8 cellular contexts compared by ENCODE assay signal in genomic region chr10:92688927-92689662, GRCh38. TPM values are rescaled to one million over a fixed set of nuclear protein-coding genes. Genes with fewer than 3 reads are reported as not detected.
DNase-seq lines count a peak whose midpoint lies in the region; ATAC-seq and TF ChIP-seq lines count a peak whose summit lies in the region.

No MANE protein-coding gene starts in this region.

- no peaks in the 10 kb centered on the region for H3K36me3 ChIP-seq in subcutaneous abdominal adipose tissue (ENCODE audit: control insufficient read depth in 5 of 5, insufficient read depth in 5 of 5, low read length in 5 of 5)

- peaks cover 0 to 29% (median 14%) of the 10 kb centered on the region in 5 donors for H3K27me3 ChIP-seq in subcutaneous abdominal adipose tissue (ENCODE audit: control insufficient read depth in 5 of 5, insufficient read depth in 4 of 5, low read length in 5 of 5)

- ATAC-seq in HG02610 (IDR thresholded peaks at IDR 0.05; ENCODE audit: unreplicated experiment) (peak; percentile 16), left lobe of liver (peak; percentile 56), GM21737 (IDR thresholded peaks at IDR 0.05; ENCODE audit: unreplicated experiment) (no peak)

- TF ChIP-seq CTCF in GM12864 (IDR thresholded peaks at IDR 0.05; ENCODE audit: low read depth, low read length, missing control alignments) (no peak), cardiac fibroblast (IDR thresholded peaks at IDR 0.05; ENCODE audit: low read depth, low read length) (no peak)

- H3K4me3 ChIP-seq in GM12864 (ENCODE audit: low read depth, low read length) (peak overlapping the region; percentile 52), cardiac fibroblast (replicated peaks in 1 of 2; ENCODE audit: low read depth in 2 of 2, low read length in 2 of 2) (peak overlapping the region; percentile 57 to 80), subcutaneous abdominal adipose tissue (ENCODE audit: low read depth in 1 of 5, low read length in 5 of 5) (peak overlapping the region in 4 of 5 donors; percentile 53 to 74 (median 66))

- no peak overlapping the region for H3K27ac ChIP-seq in subcutaneous abdominal adipose tissue (ENCODE audit: low read depth, low read length)

- H3K9me3 ChIP-seq in subcutaneous abdominal adipose tissue (ENCODE audit: control insufficient read depth in 5 of 5, low read length in 5 of 5) = peaks cover 0 to 4% (median 4%) of the 10 kb centered on the region in 5 donors

- H3K9ac ChIP-seq in subcutaneous abdominal adipose tissue (ENCODE audit: low read length in 5 of 5) = peak overlapping the region in 3 of 5 donors; percentile 64 to 76 (median 68)

- DNase-seq in GM12864 (ENCODE audit: low read depth) (no peak), NOMO-1 treated with dmso at 0.1 percent for 144 hours (lab: John Stamatoyannopoulos, UW; ENCODE audit: unreplicated experiment) (peak; percentile 37), cardiac fibroblast (ENCODE audit: low read depth in 2 of 2) (peak; percentile 40 to 44), left lobe of liver (ENCODE audit: low spot score) (peak; percentile 82), NCI-H2029 (lab: John Stamatoyannopoulos, UW) (no peak)

- H3K4me1 ChIP-seq in subcutaneous abdominal adipose tissue (ENCODE audit: control insufficient read depth in 5 of 5, insufficient read depth in 5 of 5, low read length in 5 of 5) = peaks cover 2 to 41% (median 34%) of the 10 kb centered on the region in 5 donors

RNA-seq across cellular contexts. Expression of gene HHEX, which starts 0.7 kb away (rescaled TPM):
- total RNA-seq in left lobe of liver = 47.4 TPM

Comparison
In these comparisons a context has a peak if more than half of its experiments do, and no peak if none do; other contexts are left out.
1. DNase-seq: peak in NOMO-1 treated with dmso at 0.1 percent for 144 hours (single experiment), cardiac fibroblast (2 of 2) and left lobe of liver (single experiment); none in GM12864 (single experiment) and NCI-H2029 (single experiment).
2. Peak in every context shown above with its lines, with median percentiles within 50 percentile points of each other: H3K4me3 ChIP-seq.